8 cellular contexts compared by ENCODE assay signal in genomic region chr2:190996338-190996946, GRCh38. TPM values are rescaled to one million over a fixed set of nuclear protein-coding genes. Genes with fewer than 3 reads are reported as not detected.
DNase-seq lines count a peak whose midpoint lies in the region; ATAC-seq, FAIRE-seq and TF ChIP-seq lines count a peak whose summit lies in the region.

No MANE protein-coding gene starts in this region.

- H3K27ac Mint-ChIP-seq in activated T-helper 17 cell treated with anti-CD3 and anti-CD28 coated beads, Interleukin-2, amount 50 U/mL, for 72 hours = peak overlapping the region; percentile 90

- CTCF ChIA-PET in A673 (lab: Charles Lee) = no interaction called here

- H3K36me3 Mint-ChIP-seq in activated T-helper 17 cell treated with anti-CD3 and anti-CD28 coated beads, Interleukin-2, amount 50 U/mL, for 72 hours (ENCODE audit: low read depth) = no peaks in the 10 kb centered on the region

- H3K9me3 ChIP-seq in A673 (ENCODE audit: low read depth, low read length, poor library complexity, severe bottlenecking) = no peaks in the 10 kb centered on the region
- no peaks in the 10 kb centered on the region for H3K9me3 ChIP-seq in heart right ventricle
- H3K9me3 ChIP-seq in testis = no peaks in the 10 kb centered on the region

- peak; percentile 67 for DNase-seq in A673 (ENCODE audit: low spot score)
- DNase-seq in ELR (ENCODE audit: low read depth) = peak; percentile 65
- DNase-seq in Kasumi-1 (lab: John Stamatoyannopoulos, UW) = peak; percentile 54 to 70
- no peak for DNase-seq in heart right ventricle
- peak; percentile 27 for DNase-seq in testis
- no peak for DNase-seq in frontal cortex (ENCODE audit: low spot score in 2 of 2)
- DNase-seq in NCI-H1105 (lab: John Stamatoyannopoulos, UW) = no peak

- H3K27me3 ChIP-seq in A673 (replicated peaks; ENCODE audit: insufficient read depth, low read depth, low read length, poor library complexity) (no peaks in the 10 kb centered on the region), heart right ventricle (no peaks in the 10 kb centered on the region), testis (no peaks in the 10 kb centered on the region)

- peak overlapping the region; percentile 35 for H3K4me3 Mint-ChIP-seq in activated T-helper 17 cell treated with anti-CD3 and anti-CD28 coated beads, Interleukin-2, amount 50 U/mL, for 72 hours

- peaks cover 70% of the 10 kb centered on the region for H3K36me3 ChIP-seq in A673 (ENCODE audit: insufficient read depth, low read length, poor library complexity, severe bottlenecking)
- H3K36me3 ChIP-seq in heart right ventricle = peaks cover 0 to 100% (median 85%) of the 10 kb centered on the region in 9 donors
- H3K36me3 ChIP-seq in testis (ENCODE audit: low read depth, missing control alignments) = no peaks in the 10 kb centered on the region

- BruUV-seq in A673 (replicated peaks; lab: Mats Ljungman, UMichigan) = no TSS peak

- WGBS in heart right ventricle, 2 donors = 68 to 77% methylated on average over 5 of the region's 5 CpGs
- 88 to 89% methylated on average over 5 of the region's 5 CpGs for whole genome bisulfite sequencing in testis, 2 donors

- ATAC-seq in activated T-helper 17 cell treated with anti-CD3 and anti-CD28 coated beads, Interleukin-2, amount 50 U/mL, for 72 hours (replicated peaks) = peak; percentile 60
- peak in 6 of 8 donors; percentile 41 to 78 (median 56) for ATAC-seq in heart right ventricle

- intact Hi-C loops in A673 (cut with micrococcal nuclease; ENCODE audit: unreplicated experiment) (loop anchor here (2.0 kb wide), 1 partner anchor 34 kb away; no protein-coding TSS in a partner anchor), heart right ventricle (cut with DNase I) (loop anchor here in 2 of 10 donors (10.0 kb wide), 2 partner anchors 142 to 212 kb away; no protein-coding TSS in a partner anchor), testis (cut with DNase I; ENCODE audit: low total_unique reads) (no loop called here)

- no peak for TF ChIP-seq POLR2A in testis (IDR thresholded peaks at IDR 0.05)

- H3K4me3 ChIP-seq in A673 (ENCODE audit: low read depth, low read length, poor library complexity, severe bottlenecking) = no peak overlapping the region
- no peak overlapping the region for H3K4me3 ChIP-seq in heart right ventricle
- no peak overlapping the region for H3K4me3 ChIP-seq in testis

- POLR2A ChIA-PET in A673 (lab: Charles Lee; ENCODE audit: low non-redundant PET) = interaction anchor here (0.6 kb wide), 1 partner anchor 353 kb away, joined by 4 read pairs; no protein-coding TSS in a partner anchor

- H3K4me1 ChIP-seq in A673 (ENCODE audit: insufficient read depth, low read length, poor library complexity, severe bottlenecking) (no peaks in the 10 kb centered on the region), heart right ventricle (peaks cover 0 to 24% (median 0%) of the 10 kb centered on the region in 9 donors), testis (no peaks in the 10 kb centered on the region)

- peaks cover 4% of the 10 kb centered on the region for H3K9me3 Mint-ChIP-seq in activated T-helper 17 cell treated with anti-CD3 and anti-CD28 coated beads, Interleukin-2, amount 50 U/mL, for 72 hours

- FAIRE-seq in frontal cortex (lab: Jason Lieb, UNC) = no peak

- TF ChIP-seq CTCF in A673 (conservative IDR thresholded peaks at IDR 0.05; ENCODE audit: low read depth, low read length) = peak; percentile 77
- TF ChIP-seq CTCF in heart right ventricle (IDR thresholded peaks at IDR 0.05) = peak; percentile 24 to 64 (median 60)
- TF ChIP-seq CTCF in testis (IDR thresholded peaks at IDR 0.05) = peak in 1 of 3 experiments; percentile 28

- H3K27ac ChIP-seq in A673 (ENCODE audit: low read depth, low read length, poor library complexity, severe bottlenecking) (no peak overlapping the region), heart right ventricle (no peak overlapping the region), testis (no peak overlapping the region)

- no peaks in the 10 kb centered on the region for H3K27me3 Mint-ChIP-seq in activated T-helper 17 cell treated with anti-CD3 and anti-CD28 coated beads, Interleukin-2, amount 50 U/mL, for 72 hours

- peaks cover 30% of the 10 kb centered on the region for H3K4me1 Mint-ChIP-seq in activated T-helper 17 cell treated with anti-CD3 and anti-CD28 coated beads, Interleukin-2, amount 50 U/mL, for 72 hours

RNA-seq across cellular contexts. Expression of gene STAT1, which starts 17.5 kb away (rescaled TPM):
- total RNA-seq in A673 (2021) (69.5 and 76.5 TPM in 2 replicates), heart right ventricle (100 to 1,000 TPM in 1 of 10 donors, 10 to 100 TPM in 9; 35.9 to 438 (median 52.4) TPM), testis (10 to 100 TPM; 52.7 to 60.5 TPM), frontal cortex (20.8 TPM)
- 100 to 1,000 TPM; 163 to 363 TPM for total RNA-seq in activated T-helper 17 cell treated with anti-CD3 and anti-CD28 coated beads, Interleukin-2, amount 50 U/mL, for 72 hours
- polyA plus RNA-seq in heart right ventricle (10 to 100 TPM in 1 of 2 donors, 1 to 10 TPM in 1; 8.9 to 14.6 TPM), testis (ENCODE audit: insufficient read depth, low read depth, low replicate concordance) (87.1 TPM)

Comparison
In these comparisons a context has a peak if more than half of its experiments do, and no peak if none do; other contexts are left out.
1. DNase-seq: peak in A673 (single experiment), ELR (single experiment), Kasumi-1 (2 of 2) and testis (single experiment); none in heart right ventricle (0 of 2), frontal cortex (0 of 2) and NCI-H1105 (single experiment).